ENCODE assay signal across 15 cellular contexts in the genomic region with DNA sequence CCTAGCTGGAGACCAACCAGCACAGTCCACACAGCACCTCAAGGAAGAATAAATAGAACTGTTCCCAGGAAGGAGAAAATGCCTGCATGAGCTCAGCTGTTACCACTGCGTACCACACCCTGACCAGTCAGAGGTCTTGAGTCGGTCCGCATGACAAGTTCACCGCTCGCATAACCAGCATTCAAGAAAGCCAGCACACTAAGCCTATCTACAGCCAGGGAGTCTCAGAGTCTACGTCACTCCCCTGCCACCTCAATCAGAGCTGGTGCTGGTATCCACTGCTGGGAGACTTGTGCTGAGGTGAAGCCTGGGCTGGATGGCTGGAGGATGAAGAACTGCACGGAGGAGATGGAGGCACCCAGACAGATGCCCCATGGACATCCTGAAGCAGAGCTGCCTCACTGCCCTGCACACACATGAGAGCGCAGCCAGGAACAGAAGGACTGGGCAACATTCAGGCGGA. TPM values are rescaled to one million over a fixed set of nuclear protein-coding genes. Genes with fewer than 3 reads are reported as not detected.
DNase-seq lines count a peak whose midpoint lies in the region; ATAC-seq, FAIRE-seq and TF ChIP-seq lines count a peak whose summit lies in the region.
"Had no signal": no experiment of that assay in that cellular context is flagged by ENCODE, and none has a peak within 500 bp of the region (broad histone marks: within the 10 kb centered on the region; RNA-seq: fewer than 3 reads in every experiment).

No MANE protein-coding gene starts in this region.

- TF ChIP-seq RAD21 in IMR-90 (IDR thresholded peaks at IDR 0.05; ENCODE audit: low read length), result no peak

- H3K9me3 ChIP-seq in IMR-90 (ENCODE audit: control insufficient read depth, insufficient read depth, low read length), result no peaks in the 10 kb centered on the region
- H3K9me3 ChIP-seq in small intestine (ENCODE audit: control insufficient read depth, low read depth), result no peaks in the 10 kb centered on the region
- H3K9me3 ChIP-seq: SJSA1 had no signal

- H3K4me1 ChIP-seq in IMR-90 (ENCODE audit: control insufficient read depth, insufficient read depth, low read length), result peaks cover 4% of the 10 kb centered on the region; the same call in 1 of the 2 replicates
- no peaks in the 10 kb centered on the region for H3K4me1 ChIP-seq in small intestine (ENCODE audit: control insufficient read depth in 2 of 2, insufficient read depth in 1 of 2, low read depth in 1 of 2, low read length in 1 of 2)

- H3K4me3 ChIP-seq in IMR-90 (ENCODE audit: insufficient read depth, low read depth, low read length) (no peak overlapping the region), epithelial cell of esophagus (ENCODE audit: low read length) (no peak overlapping the region), small intestine (ENCODE audit: low read depth in 1 of 2, low read length in 2 of 2) (no peak overlapping the region)
- H3K4me3 ChIP-seq: SJSA1 had no signal

- H3K27ac ChIP-seq in IMR-90 (ENCODE audit: insufficient read depth, low read length), result no peak overlapping the region
- H3K27ac ChIP-seq in small intestine (ENCODE audit: low read depth in 1 of 2, low read length in 1 of 2), result no peak overlapping the region
- H3K27ac ChIP-seq: SJSA1 had no signal

- TF ChIP-seq CTCF in IMR-90 (conservative IDR thresholded peaks at IDR 0.05; ENCODE audit: low read depth, low read length) (no peak), epithelial cell of esophagus (IDR thresholded peaks at IDR 0.05; ENCODE audit: insufficient read depth, low read depth, low read length, missing control alignments) (no peak)

- no peaks in the 10 kb centered on the region for H3K9me1 ChIP-seq in IMR-90 (ENCODE audit: insufficient read depth, low read length)

- FAIRE-seq in small intestine (lab: Jason Lieb, UNC), result no peak
- FAIRE-seq: keratinocyte had no signal

- CTCF ChIA-PET in IMR-90 (lab: Yijun Ruan, JAX), result interaction anchor here (1.3 to 2.0 kb wide), 2 partner anchors 132 to 133 kb away, joined by 4 to 12 read pairs; no protein-coding TSS in a partner anchor

- H3K36me3 ChIP-seq in IMR-90 (ENCODE audit: control insufficient read depth, insufficient read depth, low read length) (no peaks in the 10 kb centered on the region), small intestine (ENCODE audit: control insufficient read depth in 2 of 2, insufficient read depth in 2 of 2, low read length in 2 of 2) (no peaks in the 10 kb centered on the region)
- H3K36me3 ChIP-seq: SJSA1 had no signal

- H3K18ac ChIP-seq in IMR-90 (ENCODE audit: low read depth, low read length), result no peak overlapping the region

- WGBS in IMR-90 (ENCODE audit: extremely low coverage in 2 of 2, insufficient read length in 1 of 2), 2 experiments, result 100% methylated on average over 2 of the region's 9 CpGs; no CpG with 5 or more reads in 1 of the 2 experiments
- WGBS in small intestine, 3 donors, result 85 to 93% (median 86%) methylated on average over 9 of the region's 9 CpGs

- no peak overlapping the region for H3K9ac ChIP-seq in IMR-90 (ENCODE audit: low read depth, low read length)

- in situ Hi-C loops in IMR-90 (cut with MboI; ENCODE audit: low sequenced_read_pairs), result no loop called here

- no peak overlapping the region for H4K5ac ChIP-seq in IMR-90 (ENCODE audit: low read depth, low read length)

- no peak overlapping the region for H2BK20ac ChIP-seq in IMR-90 (ENCODE audit: low read depth, low read length)

- POLR2A ChIA-PET in IMR-90 (lab: Charles Lee; ENCODE audit: unreplicated experiment), result no interaction called here

- no peak overlapping the region for H3K56ac ChIP-seq in IMR-90 (ENCODE audit: extremely low read depth, insufficient read depth, low read length)

- DNase-seq in IMR-90, result peak; percentile 12
- peak; percentile 57 for DNase-seq in epithelial cell of esophagus (ENCODE audit: low read depth)
- peak; percentile 72 for DNase-seq in kidney tubule cell (ENCODE audit: low spot score)
- DNase-seq in small intestine, result peak; percentile 12
- DNase-seq in Ammon's horn (ENCODE audit: low spot score), result no peak
- DNase-seq in kidney glomerular epithelial cell (lab: John Stamatoyannopoulos, UW), result no peak
- DNase-seq in activated naive CD4-positive, alpha-beta T cell treated with anti-CD3 and anti-CD28 coated beads, Interleukin-2, amount 50 U/mL, for 16 hours, result no peak
- DNase-seq: activated CD4-positive, alpha-beta T cell treated with anti-CD3 and anti-CD28 coated beads, Interleukin-2, amount 50 U/mL, for 48 hours; NCI-H1105 treated with DMSO at 0.1 percent for 48 hours; NCI-H2227 treated with DMSO at 0.1 percent for 48 hours; T1000 had no signal

- H4K8ac ChIP-seq in IMR-90 (ENCODE audit: low read depth in 2 of 2, low read length in 2 of 2), result no peak overlapping the region

- BruUV-seq in IMR-90 (replicated peaks; lab: Mats Ljungman, UMichigan), result no TSS peak

- no peak overlapping the region for H2BK5ac ChIP-seq in IMR-90 (ENCODE audit: low read depth, low read length, poor library complexity, severe bottlenecking)

- H2BK120ac ChIP-seq in IMR-90 (ENCODE audit: low read depth, low read length), result no peak overlapping the region

- no peak for TF ChIP-seq POLR2A in IMR-90 (IDR thresholded peaks at IDR 0.05; ENCODE audit: low read depth, low read length)

- no peak overlapping the region for H3K4me2 ChIP-seq in IMR-90 (ENCODE audit: low read depth, low read length)

- H4K91ac ChIP-seq in IMR-90 (ENCODE audit: insufficient read depth, low read depth, low read length), result no peak overlapping the region

- H4K20me1 ChIP-seq in IMR-90 (ENCODE audit: insufficient read depth, low read length), result no peaks in the 10 kb centered on the region

- H3K27me3 ChIP-seq in IMR-90 (ENCODE audit: control insufficient read depth, insufficient read depth, low read length) (no peaks in the 10 kb centered on the region), small intestine (ENCODE audit: control insufficient read depth in 2 of 2, insufficient read depth in 2 of 2, low read length in 2 of 2) (no peaks in the 10 kb centered on the region)
- H3K27me3 ChIP-seq: SJSA1 had no signal

- H2BK15ac ChIP-seq in IMR-90 (ENCODE audit: low read depth, low read length), result no peak overlapping the region

- H2AK5ac ChIP-seq in IMR-90 (ENCODE audit: low read depth, low read length), result no peak overlapping the region

- no peaks in the 10 kb centered on the region for H3K79me1 ChIP-seq in IMR-90 (ENCODE audit: low read depth in 1 of 2, low read length in 2 of 2)

- no peak overlapping the region for H3K23ac ChIP-seq in IMR-90 (ENCODE audit: low read depth, low read length)

- no peak overlapping the region for H3K4ac ChIP-seq in IMR-90 (ENCODE audit: low read depth, low read length)

- ATAC-seq in IMR-90 (ENCODE audit: low read depth) (peak; percentile 18; the same call in 1 of the 2 replicates), HG03442 (IDR thresholded peaks at IDR 0.05; ENCODE audit: unreplicated experiment) (no peak)
- ATAC-seq: naive thymus-derived CD8-positive, alpha-beta T cell had no signal

- intact Hi-C loops in IMR-90 (cut with micrococcal nuclease), result no loop called here

- no peak overlapping the region for H2AK9ac ChIP-seq in IMR-90 (replicated peaks; ENCODE audit: low read depth, low read length, poor library complexity)

- dilution Hi-C loops in IMR-90 (cut with HindIII; ENCODE audit: low sequenced_read_pairs, unreplicated experiment), result no loop called here

- H3K14ac ChIP-seq in IMR-90 (replicated peaks; ENCODE audit: low read depth, low read length), result no peak overlapping the region

- no peak overlapping the region for H2AFZ ChIP-seq in IMR-90 (replicated peaks; ENCODE audit: low read length, poor library complexity)

TF ChIP-seq in IMR-90, 13 proteins besides CTCF, POLR2A, EP300 and RAD21 (continues in another document):
- TF ChIP-seq CEBPB (IDR thresholded peaks at IDR 0.05; ENCODE audit: low read depth, low read length), result no peak
- TF ChIP-seq, protein P1, sequence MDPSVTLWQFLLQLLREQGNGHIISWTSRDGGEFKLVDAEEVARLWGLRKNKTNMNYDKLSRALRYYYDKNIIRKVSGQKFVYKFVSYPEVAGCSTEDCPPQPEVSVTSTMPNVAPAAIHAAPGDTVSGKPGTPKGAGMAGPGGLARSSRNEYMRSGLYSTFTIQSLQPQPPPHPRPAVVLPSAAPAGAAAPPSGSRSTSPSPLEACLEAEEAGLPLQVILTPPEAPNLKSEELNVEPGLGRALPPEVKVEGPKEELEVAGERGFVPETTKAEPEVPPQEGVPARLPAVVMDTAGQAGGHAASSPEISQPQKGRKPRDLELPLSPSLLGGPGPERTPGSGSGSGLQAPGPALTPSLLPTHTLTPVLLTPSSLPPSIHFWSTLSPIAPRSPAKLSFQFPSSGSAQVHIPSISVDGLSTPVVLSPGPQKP (IDR thresholded peaks at IDR 0.05; ENCODE audit: borderline replicate concordance, low read depth, low read length), result no peak
- TF ChIP-seq BHLHE40 (IDR thresholded peaks at IDR 0.05; ENCODE audit: low read depth, low read length), result no peak
- no peak for TF ChIP-seq NFE2L2 (IDR thresholded peaks at IDR 0.05; ENCODE audit: low read depth, low read length)
- no peak for TF ChIP-seq RFX5 (IDR thresholded peaks at IDR 0.05; ENCODE audit: low read depth, low read length)
- no peak for TF ChIP-seq FOS (IDR thresholded peaks at IDR 0.05; ENCODE audit: low read depth, low read length)
- no peak for TF ChIP-seq RCOR1 (IDR thresholded peaks at IDR 0.05; ENCODE audit: insufficient replicate concordance, low read length)
- TF ChIP-seq MXI1 (IDR thresholded peaks at IDR 0.05; ENCODE audit: borderline replicate concordance, low read depth, low read length), result no peak
- TF ChIP-seq MAZ (IDR thresholded peaks at IDR 0.05; ENCODE audit: borderline replicate concordance, low read depth, low read length), result no peak
- TF ChIP-seq, protein P2, sequence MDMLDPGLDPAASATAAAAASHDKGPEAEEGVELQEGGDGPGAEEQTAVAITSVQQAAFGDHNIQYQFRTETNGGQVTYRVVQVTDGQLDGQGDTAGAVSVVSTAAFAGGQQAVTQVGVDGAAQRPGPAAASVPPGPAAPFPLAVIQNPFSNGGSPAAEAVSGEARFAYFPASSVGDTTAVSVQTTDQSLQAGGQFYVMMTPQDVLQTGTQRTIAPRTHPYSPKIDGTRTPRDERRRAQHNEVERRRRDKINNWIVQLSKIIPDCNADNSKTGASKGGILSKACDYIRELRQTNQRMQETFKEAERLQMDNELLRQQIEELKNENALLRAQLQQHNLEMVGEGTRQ (IDR thresholded peaks at IDR 0.05; ENCODE audit: low read depth, low read length), result no peak
- TF ChIP-seq CHD1 (IDR thresholded peaks at IDR 0.05; ENCODE audit: low read depth, low read length), result no peak

RNA-seq across cellular contexts. Expression of a gene that starts 19.6 kb away (rescaled TPM):
- 3.6 and 5.0 TPM in 2 replicates for total RNA-seq in IMR-90 (2012; rRNA removed)
- polyA plus RNA-seq in IMR-90 (2012; rRNA removed) (3.8 and 5.4 TPM in 2 replicates), small intestine (10 to 100 TPM; 12.2 to 68.0 (median 37.6) TPM)
- polyA plus RNA-seq in IMR-90 (2012; cell fraction: cytosol; rRNA removed), result 2.3 and 3.5 TPM in 2 replicates
- 2.6 and 11.5 TPM in 2 replicates for polyA plus RNA-seq in IMR-90 (2012; cell fraction: nucleus; rRNA removed; ENCODE audit: low replicate concordance)

RNA-seq across cellular contexts. Expression of a gene that starts 20.9 kb away (rescaled TPM):
- 0.28 and 0.36 TPM in 2 replicates for total RNA-seq in IMR-90 (2012; rRNA removed)
- polyA plus RNA-seq in IMR-90 (2012; rRNA removed) (0.99 and 1.0 TPM in 2 replicates), small intestine (10 to 100 TPM in 2 of 3 donors, 1 to 10 TPM in 1; 9.7 to 97.3 (median 45.8) TPM)
- polyA plus RNA-seq in IMR-90 (2012; cell fraction: cytosol; rRNA removed), result 0.76 and 1.7 TPM in 2 replicates
- polyA plus RNA-seq in IMR-90 (2012; cell fraction: nucleus; rRNA removed; ENCODE audit: low replicate concordance), result 0.20 and 1.5 TPM in 2 replicates
- total RNA-seq: naive thymus-derived CD8-positive, alpha-beta T cell had no signal
- polyA plus RNA-seq: naive thymus-derived CD8-positive, alpha-beta T cell had no signal

Comparison
In these comparisons a context has a peak if more than half of its experiments do, and no peak if none do; other contexts are left out.
1. DNase-seq: peak in IMR-90 (single experiment), epithelial cell of esophagus (single experiment), kidney tubule cell (single experiment) and small intestine (single experiment); none in Ammon's horn (single experiment), kidney glomerular epithelial cell (single experiment) and activated naive CD4-positive, alpha-beta T cell treated with anti-CD3 and anti-CD28 coated beads, Interleukin-2, amount 50 U/mL, for 16 hours (single experiment).